1 cellular context compared by ENCODE assay signal in genomic region chr16:30368792-30369090, GRCh38.
TF ChIP-seq lines count a peak whose summit lies in the region.

No MANE protein-coding gene starts in this region.

TF ChIP-seq in endothelial cell of umbilical vein, 7 proteins besides CTCF, POLR2A, EP300 and RAD21:
- TF ChIP-seq JUN (IDR thresholded peaks at IDR 0.05; ENCODE audit: borderline replicate concordance, insufficient read depth, insufficient read length, low read depth) (no peak), GATA2 (IDR thresholded peaks at IDR 0.05; ENCODE audit: insufficient read depth, insufficient read length, low read depth, low read length) (no peak), EZH2 (IDR thresholded peaks at IDR 0.05; ENCODE audit: borderline replicate concordance, low read depth, low read length, severe bottlenecking) (no peak), POLR2AphosphoS5 (IDR thresholded peaks at IDR 0.05; ENCODE audit: insufficient read depth, low read depth, low read length) (no peak), MYC (IDR thresholded peaks at IDR 0.05; ENCODE audit: low read depth, low read length) (no peak), MAX (IDR thresholded peaks at IDR 0.05; ENCODE audit: insufficient read depth, insufficient read length) (no peak), FOS (IDR thresholded peaks at IDR 0.05; ENCODE audit: borderline replicate concordance, insufficient read depth, low read length) (no peak)
